ENCODE assay signal across 9 cellular contexts in genomic region chr20:59042796-59043621, GRCh38. TPM values are rescaled to one million over a fixed set of nuclear protein-coding genes. Genes with fewer than 3 reads are reported as not detected.
DNase-seq lines count a peak whose midpoint lies in the region; ATAC-seq lines count a peak whose summit lies in the region.
"Had no signal": no experiment of that assay in that cellular context is flagged by ENCODE, and none has a peak within 500 bp of the region (broad histone marks: within the 10 kb centered on the region; RNA-seq: fewer than 3 reads in every experiment).

No MANE protein-coding gene starts in this region.

- H3K4me1 Mint-ChIP-seq in CD4-positive, CD25-positive, alpha-beta regulatory T cell = peaks cover 34 to 53% (median 47%) of the 10 kb centered on the region in 4 donors
- peaks cover 53% of the 10 kb centered on the region for H3K4me1 Mint-ChIP-seq in activated CD4-positive, alpha-beta memory T cell treated with anti-CD3 and anti-CD28 coated beads, Interleukin-2, amount 10 ng/mL, durations not matched to agents 7 days and 5 days

- peaks cover 5% of the 10 kb centered on the region for H3K36me3 ChIP-seq in CD4-positive, CD25-positive, alpha-beta regulatory T cell (ENCODE audit: control insufficient read depth, insufficient read depth, low read length)

- H3K9me3 Mint-ChIP-seq in CD4-positive, CD25-positive, alpha-beta regulatory T cell = no peaks in the 10 kb centered on the region
- no peaks in the 10 kb centered on the region for H3K9me3 Mint-ChIP-seq in activated CD4-positive, alpha-beta memory T cell treated with anti-CD3 and anti-CD28 coated beads, Interleukin-2, amount 10 ng/mL, durations not matched to agents 7 days and 5 days

- H3K9me3 ChIP-seq in CD4-positive, CD25-positive, alpha-beta regulatory T cell (ENCODE audit: control insufficient read depth in 2 of 2, low read length in 2 of 2) = no peaks in the 10 kb centered on the region

- H3K27me3 ChIP-seq in CD4-positive, CD25-positive, alpha-beta regulatory T cell (ENCODE audit: control insufficient read depth, insufficient read depth, low read length) = no peaks in the 10 kb centered on the region

- peaks cover 13% of the 10 kb centered on the region for H3K36me3 Mint-ChIP-seq in CD4-positive, CD25-positive, alpha-beta regulatory T cell
- peaks cover 22% of the 10 kb centered on the region for H3K36me3 Mint-ChIP-seq in activated CD4-positive, alpha-beta memory T cell treated with anti-CD3 and anti-CD28 coated beads, Interleukin-2, amount 10 ng/mL, durations not matched to agents 7 days and 5 days (ENCODE audit: low read depth)

- H3K27ac Mint-ChIP-seq in CD4-positive, CD25-positive, alpha-beta regulatory T cell = peak overlapping the region in 2 of 3 donors; percentile 75 to 92
- peak overlapping the region; percentile 83 for H3K27ac Mint-ChIP-seq in activated CD4-positive, alpha-beta memory T cell treated with anti-CD3 and anti-CD28 coated beads, Interleukin-2, amount 10 ng/mL, durations not matched to agents 7 days and 5 days

- H3K27me3 Mint-ChIP-seq in CD4-positive, CD25-positive, alpha-beta regulatory T cell = no peaks in the 10 kb centered on the region
- H3K27me3 Mint-ChIP-seq in activated CD4-positive, alpha-beta memory T cell treated with anti-CD3 and anti-CD28 coated beads, Interleukin-2, amount 10 ng/mL, durations not matched to agents 7 days and 5 days = no peaks in the 10 kb centered on the region

- peak overlapping the region; percentile 38 for H3K4me3 ChIP-seq in CD4-positive, CD25-positive, alpha-beta regulatory T cell (ENCODE audit: low read depth, low read length)

- H3K27ac ChIP-seq in CD4-positive, CD25-positive, alpha-beta regulatory T cell (ENCODE audit: insufficient read depth, low read length, poor library complexity, severe bottlenecking) = peak overlapping the region; percentile 84

- peak; percentile 93 to 95 (median 94) for DNase-seq in CD4-positive, CD25-positive, alpha-beta regulatory T cell
- DNase-seq in NCI-H82 (lab: John Stamatoyannopoulos, UW) (peak; percentile 96), ecto neural progenitor cell (ENCODE audit: low spot score) (peak; percentile 94), lung microvascular endothelial cell (ENCODE audit: low read depth in 2 of 2) (peak; percentile 92 to 94)
- DNase-seq in activated CD4-positive, alpha-beta memory T cell treated with anti-CD3 and anti-CD28 coated beads, Interleukin-2, amount 10 ng/mL, durations not matched to agents 7 days and 5 days = peak; percentile 96
- peak; percentile 87 to 94 (median 92) for DNase-seq in stimulated activated CD4-positive, alpha-beta T cell treated with anti-CD3 and anti-CD28 coated beads, TNF-alpha, amount 100 ng/mL, for 24 hours (ENCODE audit: low read depth in 3 of 3)

- H3K4me1 ChIP-seq in CD4-positive, CD25-positive, alpha-beta regulatory T cell (ENCODE audit: control insufficient read depth, insufficient read depth, low read length, poor library complexity, severe bottlenecking) = peaks cover 43% of the 10 kb centered on the region

- peak; percentile 97 to 98 for ATAC-seq in CD4-positive, CD25-positive, alpha-beta regulatory T cell (ENCODE audit: low read depth in 2 of 2)
- ATAC-seq in GM19438 (IDR thresholded peaks at IDR 0.05; ENCODE audit: low read depth, unreplicated experiment) (peak; percentile 82), HG03565 (IDR thresholded peaks at IDR 0.05; ENCODE audit: unreplicated experiment) (peak; percentile 92)

- CTCF ChIA-PET in activated CD4-positive, alpha-beta memory T cell treated with anti-CD3 and anti-CD28 coated beads, Interleukin-2, amount 10 ng/mL, durations not matched to agents 7 days and 5 days (lab: Charles Lee) = interaction anchor here (0.7 to 3.9 kb wide), 5 partner anchors 11 to 361 kb away, joined by 3 to 21 read pairs (median 3); partner anchors contain the start of gene ATP5F1E

- POLR2A ChIA-PET in activated CD4-positive, alpha-beta memory T cell treated with anti-CD3 and anti-CD28 coated beads, Interleukin-2, amount 10 ng/mL, durations not matched to agents 7 days and 5 days (lab: Charles Lee) = interaction anchor here (0.7 to 4.8 kb wide), 13 partner anchors 9 to 392 kb away, joined by 3 to 80 read pairs (median 4); partner anchors contain the start of genes ATP5F1E, NELFCD, STX16 and ZNF831

- H3K4me3 Mint-ChIP-seq in CD4-positive, CD25-positive, alpha-beta regulatory T cell = peak overlapping the region; percentile 92 to 96 (median 94)
- peak overlapping the region; percentile 90 for H3K4me3 Mint-ChIP-seq in activated CD4-positive, alpha-beta memory T cell treated with anti-CD3 and anti-CD28 coated beads, Interleukin-2, amount 10 ng/mL, durations not matched to agents 7 days and 5 days

RNA-seq across cellular contexts. Expression of gene PRELID3B, which starts 0.4 kb away (rescaled TPM):
- 50.4 TPM for total RNA-seq in CD4-positive, CD25-positive, alpha-beta regulatory T cell
- 10 to 100 TPM; 33.8 to 44.7 (median 37.6) TPM for polyA plus RNA-seq in CD4-positive, CD25-positive, alpha-beta regulatory T cell
- total RNA-seq in activated CD4-positive, alpha-beta memory T cell treated with anti-CD3 and anti-CD28 coated beads, Interleukin-2, amount 10 ng/mL, durations not matched to agents 7 days and 5 days = 10 to 100 TPM; 88.6 to 88.7 TPM
- total RNA-seq in lung microvascular endothelial cell = 71.5 and 86.5 TPM in 2 replicates

RNA-seq across cellular contexts. Expression of gene ATP5F1E, which starts 10.9 kb away (rescaled TPM):
- total RNA-seq in CD4-positive, CD25-positive, alpha-beta regulatory T cell = 54.9 TPM
- 100 to 1,000 TPM in 2 of 4 donors, 10 to 100 TPM in 2; 85.6 to 145 (median 102) TPM for polyA plus RNA-seq in CD4-positive, CD25-positive, alpha-beta regulatory T cell
- 10 to 100 TPM; 80.4 to 82.1 TPM for total RNA-seq in activated CD4-positive, alpha-beta memory T cell treated with anti-CD3 and anti-CD28 coated beads, Interleukin-2, amount 10 ng/mL, durations not matched to agents 7 days and 5 days
- 41.6 and 80.0 TPM in 2 replicates for total RNA-seq in lung microvascular endothelial cell

RNA-seq across cellular contexts. Expression of gene TUBB1, which starts 23.8 kb away (rescaled TPM):
- total RNA-seq in CD4-positive, CD25-positive, alpha-beta regulatory T cell = 31.7 TPM
- polyA plus RNA-seq in CD4-positive, CD25-positive, alpha-beta regulatory T cell = under 1 TPM; 0.07 to 0.22 (median 0.13) TPM
- not detected for total RNA-seq in activated CD4-positive, alpha-beta memory T cell treated with anti-CD3 and anti-CD28 coated beads, Interleukin-2, amount 10 ng/mL, durations not matched to agents 7 days and 5 days
- not detected in 2 replicates for total RNA-seq in lung microvascular endothelial cell
- total RNA-seq: glomerular endothelial cell had no signal

RNA-seq across cellular contexts. Expression of gene CTSZ, which starts 36.0 kb away (rescaled TPM):
- 26.6 TPM for total RNA-seq in CD4-positive, CD25-positive, alpha-beta regulatory T cell
- 1 to 10 TPM; 1.8 to 3.4 (median 3.2) TPM for polyA plus RNA-seq in CD4-positive, CD25-positive, alpha-beta regulatory T cell
- total RNA-seq in activated CD4-positive, alpha-beta memory T cell treated with anti-CD3 and anti-CD28 coated beads, Interleukin-2, amount 10 ng/mL, durations not matched to agents 7 days and 5 days = 10 to 100 TPM; 45.0 to 49.0 TPM
- 203 and 287 TPM in 2 replicates for total RNA-seq in lung microvascular endothelial cell

Comparison
In these comparisons a context has a peak if more than half of its experiments do, and no peak if none do; other contexts are left out.
1. Peak in every context shown above with its lines: DNase-seq, ATAC-seq, H3K4me3 ChIP-seq and H3K27ac ChIP-seq.
2. RNA of gene TUBB1, which starts 23.8 kb away (total RNA-seq): 31.7 TPM in CD4-positive, CD25-positive, alpha-beta regulatory T cell (single experiment); not detected in activated CD4-positive, alpha-beta memory T cell treated with anti-CD3 and anti-CD28 coated beads, Interleukin-2, amount 10 ng/mL, durations not matched to agents 7 days and 5 days and not detected in lung microvascular endothelial cell; every median in the first group is over 10 times any median in the second.